23 cellular contexts compared by ENCODE assay signal in genomic region chr10:99767901-99768300, GRCh38.
"Had no signal": no experiment of that assay in that cellular context is flagged by ENCODE, and none has a peak within 500 bp of the region (broad histone marks: within the 10 kb centered on the region; RNA-seq: fewer than 3 reads in every experiment).

No MANE protein-coding gene starts in this region.

- H3K9me3 ChIP-seq: colonic mucosa, esophagus muscularis mucosa, esophagus squamous epithelium, gastrocnemius medialis, gastroesophageal sphincter had no signal

- H3K4me1 ChIP-seq: colonic mucosa, esophagus muscularis mucosa, esophagus squamous epithelium, foreskin keratinocyte, gastroesophageal sphincter, heart left ventricle, heart right ventricle had no signal

- H3K9me3 Mint-ChIP-seq: dendritic cell treated with granulocyte-macrophage colony-stimulating factor and Interleukin-4, amounts not matched to agents 40 ng/mL and 50 ng/mL, for 4 days; endodermal cell had no signal

- DNase-seq: colonic mucosa; dermis blood vessel endothelial cell; dorsolateral prefrontal cortex; effector CD4-positive, alpha-beta T cell; effector CD8-positive, alpha-beta T cell; effector memory CD4-positive, alpha-beta T cell; effector memory CD8-positive, alpha-beta T cell; endodermal cell; erythroblast; esophagus squamous epithelium; foreskin keratinocyte; foreskin melanocyte; gastrocnemius medialis; glutamatergic neuron; head of caudate nucleus; heart left ventricle; heart right ventricle had no signal

- H3K4me3 ChIP-seq: colonic mucosa, coronary artery, dorsolateral prefrontal cortex, esophagus muscularis mucosa, esophagus squamous epithelium, gastrocnemius medialis, gastroesophageal sphincter, heart left ventricle, heart right ventricle had no signal

- ATAC-seq: effector memory CD8-positive, alpha-beta T cell; esophagus mucosa; foreskin keratinocyte; gastrocnemius medialis; gastroesophageal sphincter; heart left ventricle; heart right ventricle had no signal

- H3K27me3 ChIP-seq: colonic mucosa, dorsolateral prefrontal cortex, esophagus muscularis mucosa, esophagus squamous epithelium, foreskin keratinocyte, gastrocnemius medialis, gastroesophageal sphincter, heart left ventricle, heart right ventricle had no signal

- H3K27me3 Mint-ChIP-seq: effector memory CD8-positive, alpha-beta T cell had no signal

- H3K36me3 ChIP-seq: colonic mucosa, esophagus muscularis mucosa, gastrocnemius medialis, gastroesophageal sphincter had no signal

- H3K27ac Mint-ChIP-seq: dendritic cell treated with granulocyte-macrophage colony-stimulating factor and Interleukin-4, amounts not matched to agents 40 ng/mL and 50 ng/mL, for 4 days; endodermal cell had no signal

- H3K4me3 Mint-ChIP-seq: dendritic cell treated with granulocyte-macrophage colony-stimulating factor and Interleukin-4, amounts not matched to agents 40 ng/mL and 50 ng/mL, for 4 days; effector memory CD8-positive, alpha-beta T cell; endodermal cell had no signal

- H3K27ac ChIP-seq: colonic mucosa, coronary artery, dorsolateral prefrontal cortex, epithelial cell of prostate, esophagus muscularis mucosa, esophagus squamous epithelium, foreskin keratinocyte, gastroesophageal sphincter, heart left ventricle, heart right ventricle had no signal
